In the genomic region with DNA sequence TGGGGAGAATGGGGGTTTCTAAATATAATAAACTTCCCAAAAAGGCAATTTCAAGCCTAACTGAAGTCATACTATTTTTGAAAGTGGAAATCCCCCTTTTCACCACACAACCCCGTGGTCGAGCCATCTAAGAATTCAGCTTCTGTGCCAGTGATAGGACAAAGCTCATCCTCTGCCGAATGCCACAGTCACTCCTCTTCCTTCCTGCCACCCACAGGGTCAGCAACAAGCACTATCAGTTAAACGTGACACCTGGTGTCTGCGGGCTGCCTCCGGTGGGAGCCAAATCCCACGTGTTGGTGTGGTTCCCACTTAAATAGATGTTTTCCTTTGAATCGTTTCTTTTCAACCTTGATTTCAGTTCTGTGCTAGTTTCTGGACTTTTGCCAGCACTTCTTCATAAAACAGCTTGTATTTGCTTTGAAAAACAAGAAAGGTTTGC, we compare ENCODE assay signal across 9 cellular contexts.
DNase-seq lines count a peak whose midpoint lies in the region; ATAC-seq and TF ChIP-seq lines count a peak whose summit lies in the region.
"Had no signal": no experiment of that assay in that cellular context is flagged by ENCODE, and none has a peak within 500 bp of the region (broad histone marks: within the 10 kb centered on the region; RNA-seq: fewer than 3 reads in every experiment).

No MANE protein-coding gene starts in this region.

- no peaks in the 10 kb centered on the region; the same call in 1 of the 2 replicates for H3K9me2 ChIP-seq in HCT116 (ENCODE audit: insufficient read depth)

- H3K4me3 Mint-ChIP-seq in memory B cell: peak overlapping the region; percentile 74

- in situ Hi-C loops in GM13977 (cut with MboI; ENCODE audit: low pct_unique_long_range_greater_than_20kb, low sequenced_read_pairs, unreplicated experiment) (no loop called here), transverse colon (cut with MboI; ENCODE audit: low pct_ligation_motif_present in 1 of 4, low pct_unique_long_range_greater_than_20kb in 1 of 4, low sequenced_read_pairs in 3 of 4) (no loop called here)

- H3K4me1 ChIP-seq in HCT116 (ENCODE audit: control insufficient read depth in 1 of 2, insufficient read depth in 2 of 2, low read length in 2 of 2) (peaks cover 5 to 28% of the 10 kb centered on the region in 2 experiments; a peak in 2 of 4 replicates), transverse colon (peaks cover 0 to 15% (median 6%) of the 10 kb centered on the region in 4 donors)

- H3K9me3 ChIP-seq in HCT116 (ENCODE audit: control insufficient read depth in 1 of 2, insufficient read depth in 1 of 2, low read depth in 1 of 2, low read length in 2 of 2): no peaks in the 10 kb centered on the region
- no peaks in the 10 kb centered on the region for H3K9me3 ChIP-seq in transverse colon

- RAD21 ChIA-PET in HCT116 (lab: Charles Lee; ENCODE audit: low non-redundant PET in 1 of 2, low total read pairs in 2 of 2, uncharacterized antibody in 2 of 2, unreplicated experiment in 2 of 2): no interaction called here

- H2AFZ ChIP-seq in HCT116 (ENCODE audit: low read depth, low read length, poor library complexity, severe bottlenecking): peak overlapping the region; percentile 76

- no peaks in the 10 kb centered on the region for H3K36me3 Mint-ChIP-seq in memory B cell

- H3K27ac Mint-ChIP-seq in memory B cell: peak overlapping the region; percentile 95

- BruUV-seq in HCT116 (replicated peaks; lab: Mats Ljungman, UMichigan): no TSS peak

- H3K27me3 ChIP-seq in HCT116 (ENCODE audit: insufficient read depth, low read length): no peaks in the 10 kb centered on the region
- no peaks in the 10 kb centered on the region for H3K27me3 ChIP-seq in transverse colon

- CTCF ChIA-PET in HCT116 (lab: Charles Lee): interaction anchor here (1.8 kb wide), 1 partner anchor 128 kb away, joined by 4 read pairs; no protein-coding TSS in a partner anchor

- TF ChIP-seq CTCF in GM13977 (IDR thresholded peaks at IDR 0.05; ENCODE audit: extremely low read depth, insufficient read depth, missing control alignments): no peak
- TF ChIP-seq CTCF in HCT116 (IDR thresholded peaks at IDR 0.05 in 2 of 3, conservative IDR thresholded peaks at IDR 0.05 in 1 of 3; ENCODE audit: borderline replicate concordance in 1 of 3, insufficient read depth in 1 of 3, low read depth in 2 of 3, low read length in 2 of 3): no peak
- no peak for TF ChIP-seq CTCF in transverse colon (IDR thresholded peaks at IDR 0.05)

- peaks cover 26% of the 10 kb centered on the region for H3K4me1 Mint-ChIP-seq in memory B cell

- H3K4me3 ChIP-seq in HCT116 (replicated peaks in 1 of 2; ENCODE audit: low read depth in 1 of 2, low read length in 2 of 2) (no peak overlapping the region), transverse colon (no peak overlapping the region)

- peak; percentile 24 for DNase-seq in GM13977 (ENCODE audit: low spot score)
- DNase-seq in HCT116 (ENCODE audit: low read depth, low spot score): no peak
- peak; percentile 85 for DNase-seq in NAMALWA (ENCODE audit: low spot score)
- DNase-seq in activated CD8-positive, alpha-beta memory T cell treated with anti-CD3 and anti-CD28 coated beads, Interleukin-2, amount 50 U/mL, for 48 hours: peak; percentile 85
- DNase-seq in memory B cell (ENCODE audit: low spot score in 2 of 2): peak; percentile 50 to 60
- DNase-seq in transverse colon: peak; percentile 47
- DNase-seq in superior temporal gyrus (ENCODE audit: extremely low spot score): no peak
- no peak for DNase-seq in NCI-H1092 (lab: John Stamatoyannopoulos, UW)

- TF ChIP-seq EP300 in transverse colon (IDR thresholded peaks at IDR 0.05; ENCODE audit: low read depth): no peak

- H3K36me3 ChIP-seq in HCT116 (ENCODE audit: control insufficient read depth in 1 of 2, insufficient read depth in 2 of 2, low read length in 2 of 2) (no peaks in the 10 kb centered on the region), transverse colon (no peaks in the 10 kb centered on the region)

- H3K79me2 ChIP-seq in HCT116 (ENCODE audit: insufficient read depth, low read length): no peaks in the 10 kb centered on the region

- no peaks in the 10 kb centered on the region for H3K27me3 Mint-ChIP-seq in memory B cell

- H3K4me2 ChIP-seq in HCT116 (ENCODE audit: low read length): no peak overlapping the region

- TF ChIP-seq POLR2A in HCT116 (IDR thresholded peaks at IDR 0.05; ENCODE audit: borderline replicate concordance, extremely low read depth, insufficient read depth, insufficient read length) (no peak), transverse colon (IDR thresholded peaks at IDR 0.05) (no peak)

- H3K27ac ChIP-seq in HCT116 (ENCODE audit: low read depth, low read length) (no peak overlapping the region), transverse colon (peak overlapping the region in 1 of 4 donors; percentile 36)
- H3K27ac ChIP-seq: VCaP had no signal

- intact Hi-C loops in HCT116 (cut with micrococcal nuclease): loop anchor here (2.0 kb wide), 1 partner anchor 21 kb away; no protein-coding TSS in a partner anchor
- intact Hi-C loops in transverse colon (cut with DNase I; ENCODE audit: low total_unique reads): loop anchor here (5.0 kb wide), 1 partner anchor 1210 kb away; the partner anchor contains the start of gene HECA

- POLR2A ChIA-PET in HCT116 (lab: Charles Lee): no interaction called here

- H3K9ac ChIP-seq in HCT116 (ENCODE audit: low read length): no peak overlapping the region

- no peak for TF ChIP-seq RAD21 in HCT116 (IDR thresholded peaks at IDR 0.05; ENCODE audit: low read depth)

- no peak; the same call in 1 of the 2 replicates for ATAC-seq in HCT116
- peak; percentile 94 for ATAC-seq in memory B cell (ENCODE audit: low read depth)

- no peaks in the 10 kb centered on the region for H4K20me1 ChIP-seq in HCT116 (ENCODE audit: insufficient read depth)

- 18 to 32% methylated on average over 4 to 8 of the region's 8 CpGs for WGBS in transverse colon (ENCODE audit: low coverage in 1 of 2), 2 donors

- H3K9me3 Mint-ChIP-seq in memory B cell: no peaks in the 10 kb centered on the region

TF ChIP-seq in HCT116, 20 proteins besides CTCF, POLR2A, EP300 and RAD21:
- TF ChIP-seq ATF3 (IDR thresholded peaks at IDR 0.05): no peak
- TF ChIP-seq, protein P1, sequence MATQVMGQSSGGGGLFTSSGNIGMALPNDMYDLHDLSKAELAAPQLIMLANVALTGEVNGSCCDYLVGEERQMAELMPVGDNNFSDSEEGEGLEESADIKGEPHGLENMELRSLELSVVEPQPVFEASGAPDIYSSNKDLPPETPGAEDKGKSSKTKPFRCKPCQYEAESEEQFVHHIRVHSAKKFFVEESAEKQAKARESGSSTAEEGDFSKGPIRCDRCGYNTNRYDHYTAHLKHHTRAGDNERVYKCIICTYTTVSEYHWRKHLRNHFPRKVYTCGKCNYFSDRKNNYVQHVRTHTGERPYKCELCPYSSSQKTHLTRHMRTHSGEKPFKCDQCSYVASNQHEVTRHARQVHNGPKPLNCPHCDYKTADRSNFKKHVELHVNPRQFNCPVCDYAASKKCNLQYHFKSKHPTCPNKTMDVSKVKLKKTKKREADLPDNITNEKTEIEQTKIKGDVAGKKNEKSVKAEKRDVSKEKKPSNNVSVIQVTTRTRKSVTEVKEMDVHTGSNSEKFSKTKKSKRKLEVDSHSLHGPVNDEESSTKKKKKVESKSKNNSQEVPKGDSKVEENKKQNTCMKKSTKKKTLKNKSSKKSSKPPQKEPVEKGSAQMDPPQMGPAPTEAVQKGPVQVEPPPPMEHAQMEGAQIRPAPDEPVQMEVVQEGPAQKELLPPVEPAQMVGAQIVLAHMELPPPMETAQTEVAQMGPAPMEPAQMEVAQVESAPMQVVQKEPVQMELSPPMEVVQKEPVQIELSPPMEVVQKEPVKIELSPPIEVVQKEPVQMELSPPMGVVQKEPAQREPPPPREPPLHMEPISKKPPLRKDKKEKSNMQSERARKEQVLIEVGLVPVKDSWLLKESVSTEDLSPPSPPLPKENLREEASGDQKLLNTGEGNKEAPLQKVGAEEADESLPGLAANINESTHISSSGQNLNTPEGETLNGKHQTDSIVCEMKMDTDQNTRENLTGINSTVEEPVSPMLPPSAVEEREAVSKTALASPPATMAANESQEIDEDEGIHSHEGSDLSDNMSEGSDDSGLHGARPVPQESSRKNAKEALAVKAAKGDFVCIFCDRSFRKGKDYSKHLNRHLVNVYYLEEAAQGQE (IDR thresholded peaks at IDR 0.05; ENCODE audit: low read depth): no peak
- no peak for TF ChIP-seq POLR2AphosphoS5 (IDR thresholded peaks at IDR 0.05; ENCODE audit: low read depth, low read length)
- no peak for TF ChIP-seq JUND (IDR thresholded peaks at IDR 0.05)
- TF ChIP-seq ZNF274 (IDR thresholded peaks at IDR 0.05; ENCODE audit: low read depth, low read length): no peak
- no peak for TF ChIP-seq SRF (IDR thresholded peaks at IDR 0.05; ENCODE audit: low read depth)
- TF ChIP-seq ZFX (IDR thresholded peaks at IDR 0.05): no peak
- no peak for TF ChIP-seq TCF7L2 (IDR thresholded peaks at IDR 0.05; ENCODE audit: borderline replicate concordance, extremely low read depth, insufficient read depth, insufficient read length)
- TF ChIP-seq SIN3A (IDR thresholded peaks at IDR 0.05; ENCODE audit: low read depth): no peak
- no peak for TF ChIP-seq FOSL1 (IDR thresholded peaks at IDR 0.05; ENCODE audit: low read depth)

Comparison
In these comparisons a context has a peak if more than half of its experiments do, and no peak if none do; other contexts are left out.
1. DNase-seq: peak in GM13977 (single experiment), NAMALWA (single experiment), activated CD8-positive, alpha-beta memory T cell treated with anti-CD3 and anti-CD28 coated beads, Interleukin-2, amount 50 U/mL, for 48 hours (single experiment), memory B cell (2 of 2) and transverse colon (single experiment); none in HCT116 (single experiment), superior temporal gyrus (single experiment) and NCI-H1092 (single experiment).